14 cellular contexts compared by ENCODE assay signal in genomic region chr16:86343111-86343642, GRCh38.
DNase-seq lines count a peak whose midpoint lies in the region; ATAC-seq, FAIRE-seq and TF ChIP-seq lines count a peak whose summit lies in the region.
"Had no signal": no experiment of that assay in that cellular context is flagged by ENCODE, and none has a peak within 500 bp of the region (broad histone marks: within the 10 kb centered on the region; RNA-seq: fewer than 3 reads in every experiment).

No MANE protein-coding gene starts in this region.

- no peak overlapping the region for H3K18ac ChIP-seq in H9 (ENCODE audit: insufficient read length, low read depth, low read length)

- TF ChIP-seq CTCF in AG10803 (conservative IDR thresholded peaks at IDR 0.05; ENCODE audit: low read length) (no peak), astrocyte (IDR thresholded peaks at IDR 0.05; ENCODE audit: insufficient read depth, low read depth, low read length) (no peak), H9 (conservative IDR thresholded peaks at IDR 0.05) (no peak)

- H2BK15ac ChIP-seq in H9 (ENCODE audit: low read depth, low read length): no peak overlapping the region

- H2AK5ac ChIP-seq in H9 (ENCODE audit: insufficient read length, low read length): no peak overlapping the region

- no peaks in the 10 kb centered on the region for H3K36me3 ChIP-seq in astrocyte (ENCODE audit: insufficient read depth, low read length)

- H3K27me3 Mint-ChIP-seq in astrocyte (ENCODE audit: low read depth, unreplicated experiment): peaks cover 66% of the 10 kb centered on the region
- peaks cover 82% of the 10 kb centered on the region for H3K27me3 Mint-ChIP-seq in H9 (ENCODE audit: low read depth)
- H3K27me3 Mint-ChIP-seq in naive thymus-derived CD8-positive, alpha-beta T cell: peaks cover 29 to 99% (median 57%) of the 10 kb centered on the region in 5 donors

- POLR2A ChIA-PET in naive thymus-derived CD8-positive, alpha-beta T cell (lab: Charles Lee): no interaction called here

- H4K91ac ChIP-seq in H9 (ENCODE audit: insufficient read length, low read depth, low read length): no peak overlapping the region

- H3K36me3 Mint-ChIP-seq in astrocyte (ENCODE audit: low read depth, unreplicated experiment) (no peaks in the 10 kb centered on the region), H9 (ENCODE audit: insufficient read depth in 1 of 3, low read depth in 3 of 3) (no peaks in the 10 kb centered on the region)
- H3K36me3 Mint-ChIP-seq in naive thymus-derived CD8-positive, alpha-beta T cell: peaks cover 0 to 4% (median 0%) of the 10 kb centered on the region in 3 donors

- no peak overlapping the region for H4K5ac ChIP-seq in H9 (ENCODE audit: insufficient read length, low read depth, low read length)

- no peak overlapping the region for H2BK120ac ChIP-seq in H9 (ENCODE audit: low read depth, low read length, poor library complexity, severe bottlenecking)

- H2BK5ac ChIP-seq in H9 (ENCODE audit: insufficient read length, low read length): no peak overlapping the region

- H3K9me3 Mint-ChIP-seq in astrocyte (ENCODE audit: unreplicated experiment): peaks cover 5% of the 10 kb centered on the region
- no peaks in the 10 kb centered on the region; a peak in 1 of 5 replicates for H3K9me3 Mint-ChIP-seq in H9
- H3K9me3 Mint-ChIP-seq in naive thymus-derived CD8-positive, alpha-beta T cell: peaks cover 0 to 4% (median 0%) of the 10 kb centered on the region in 9 donors

- H3K4me3 Mint-ChIP-seq in astrocyte (ENCODE audit: unreplicated experiment) (no peak overlapping the region), H9 (peak overlapping the region in 1 of 2 experiments; percentile 21; a peak in 1 of 5 replicates)
- no peak overlapping the region for H3K4me3 Mint-ChIP-seq in naive thymus-derived CD8-positive, alpha-beta T cell
- H3K4me3 Mint-ChIP-seq: activated CD4-positive, alpha-beta memory T cell treated with anti-CD3 and anti-CD28 coated beads, Interleukin-2, amount 10 ng/mL, durations not matched to agents 7 days and 5 days had no signal

- peak overlapping the region; percentile 29 for H3K4me3 ChIP-seq in AG10803 (ENCODE audit: low read length)
- H3K4me3 ChIP-seq in astrocyte (ENCODE audit: insufficient read depth, low read depth, low read length): no peak overlapping the region

- H3K79me2 ChIP-seq in astrocyte (ENCODE audit: insufficient read depth, low read length): no peaks in the 10 kb centered on the region
- H3K79me2 ChIP-seq in H9 (ENCODE audit: insufficient read depth, low read length): no peaks in the 10 kb centered on the region

- peaks cover 1% of the 10 kb centered on the region for H3K27me3 ChIP-seq in astrocyte (ENCODE audit: insufficient read depth, low read length)
- H3K27me3 ChIP-seq in H9 (ENCODE audit: insufficient read depth, low read length): no peaks in the 10 kb centered on the region; the same call in 1 of the 2 replicates

- H3K9ac ChIP-seq in astrocyte (ENCODE audit: low read length) (peak overlapping the region; percentile 62), H9 (ENCODE audit: extremely low read depth, insufficient read length, low read length) (no peak overlapping the region)

- H3K4me2 ChIP-seq in astrocyte (ENCODE audit: low read length): peak overlapping the region; percentile 76
- H3K4me2 ChIP-seq in H9 (ENCODE audit: insufficient read depth, insufficient read length, low read length): no peak overlapping the region

- no peak overlapping the region for H2BK20ac ChIP-seq in H9 (ENCODE audit: low read depth, low read length, poor library complexity, severe bottlenecking)

- no peak overlapping the region for H3K27ac Mint-ChIP-seq in astrocyte (ENCODE audit: unreplicated experiment)
- no peak overlapping the region for H3K27ac Mint-ChIP-seq in H9
- no peak overlapping the region for H3K27ac Mint-ChIP-seq in naive thymus-derived CD8-positive, alpha-beta T cell
- H3K27ac Mint-ChIP-seq: activated CD4-positive, alpha-beta memory T cell treated with anti-CD3 and anti-CD28 coated beads, Interleukin-2, amount 10 ng/mL, durations not matched to agents 7 days and 5 days had no signal

- no CpG with 5 or more reads among the region's 24 CpGs for WGBS in H9 (ENCODE audit: extremely low coverage, insufficient read length, low lambda C conversion rate)

- H3K27ac ChIP-seq in astrocyte (ENCODE audit: low read depth, low read length) (peak overlapping the region; percentile 39), H9 (ENCODE audit: insufficient read length, low read depth, low read length) (no peak overlapping the region)
- H3K27ac ChIP-seq: C4-2B, HL-60 had no signal

- H3K23me2 ChIP-seq in H9 (ENCODE audit: insufficient read length, low read depth, low read length, poor library complexity, severe bottlenecking): no peaks in the 10 kb centered on the region

- no peak overlapping the region; the same call in 1 of the 2 replicates for H3K14ac ChIP-seq in H9 (ENCODE audit: insufficient read depth, low read length)

- peaks cover 4% of the 10 kb centered on the region for H3K4me1 Mint-ChIP-seq in astrocyte (ENCODE audit: low read depth, unreplicated experiment)
- H3K4me1 Mint-ChIP-seq in H9: peaks cover 45 to 57% of the 10 kb centered on the region in 2 experiments
- H3K4me1 Mint-ChIP-seq in naive thymus-derived CD8-positive, alpha-beta T cell: peaks cover 0 to 2% (median 0%) of the 10 kb centered on the region in 4 donors
- H3K4me1 Mint-ChIP-seq: activated CD4-positive, alpha-beta memory T cell treated with anti-CD3 and anti-CD28 coated beads, Interleukin-2, amount 10 ng/mL, durations not matched to agents 7 days and 5 days had no signal

- H3K4me1 ChIP-seq in astrocyte (ENCODE audit: insufficient read depth, low read length) (peaks cover 29% of the 10 kb centered on the region), H9 (ENCODE audit: insufficient read depth, low read length) (peaks cover 6% of the 10 kb centered on the region; the same call in 1 of the 2 replicates)

- H3K23ac ChIP-seq in H9 (ENCODE audit: insufficient read length, low read depth, low read length): no peak overlapping the region

- H3K4ac ChIP-seq in H9 (ENCODE audit: low read depth, low read length): no peak overlapping the region

- FAIRE-seq in astrocyte (lab: Jason Lieb, UNC): no peak
- FAIRE-seq: small intestine had no signal

- ATAC-seq in left ventricle myocardium superior: peak; percentile 45
- ATAC-seq in HG02798 (IDR thresholded peaks at IDR 0.05; ENCODE audit: poor library complexity, unreplicated experiment): no peak
- ATAC-seq in naive thymus-derived CD8-positive, alpha-beta T cell: no peak

- intact Hi-C loops in left ventricle myocardium superior (cut with micrococcal nuclease): no loop called here

- H2AFZ ChIP-seq in astrocyte (ENCODE audit: low read depth, low read length) (peak overlapping the region; percentile 74), H9 (ENCODE audit: low read length) (no peak overlapping the region)

- H4K20me1 ChIP-seq in astrocyte (ENCODE audit: insufficient read depth, low read length) (no peaks in the 10 kb centered on the region), H9 (ENCODE audit: control insufficient read depth, insufficient read depth, insufficient read length) (no peaks in the 10 kb centered on the region)

- no peak overlapping the region for H3T11ph ChIP-seq in H9 (ENCODE audit: low read length)

- no peak overlapping the region for H2BK12ac ChIP-seq in H9 (ENCODE audit: insufficient read length, low read depth, low read length)

- H3K79me1 ChIP-seq in H9 (ENCODE audit: insufficient read depth, low read depth, low read length, poor library complexity, severe bottlenecking): no peaks in the 10 kb centered on the region

- no peak overlapping the region for H4K8ac ChIP-seq in H9 (replicated peaks; ENCODE audit: insufficient read length, low read depth, low read length)

- DNase-seq in AG10803 (ENCODE audit: low read depth) (peak; percentile 74), astrocyte (ENCODE audit: low read depth) (peak; percentile 78), left ventricle myocardium superior (peak; percentile 35), pulmonary artery endothelial cell (ENCODE audit: low read depth, low spot score) (peak; percentile 24), H9 (no peak)
- no peak for DNase-seq in naive thymus-derived CD8-positive, alpha-beta T cell
- no peak for DNase-seq in activated CD4-positive, alpha-beta T cell treated with anti-CD3 and anti-CD28 coated beads for 4 hours
- DNase-seq: activated CD4-positive, alpha-beta memory T cell treated with anti-CD3 and anti-CD28 coated beads, Interleukin-2, amount 10 ng/mL, durations not matched to agents 7 days and 5 days; NCI-H1694 treated with DMSO at 0.1 percent for 48 hours; SHP77; small intestine had no signal

- H3K9me3 ChIP-seq in astrocyte (ENCODE audit: insufficient read depth, low read depth, low read length) (peaks cover 3% of the 10 kb centered on the region), H9 (ENCODE audit: control insufficient read depth, low read depth, low read length) (no peaks in the 10 kb centered on the region)

- no peak overlapping the region for H3K56ac ChIP-seq in H9 (ENCODE audit: insufficient read length, low read depth, low read length)

Comparison
In these comparisons a context has a peak if more than half of its experiments do, and no peak if none do; other contexts are left out.
1. DNase-seq: peak in AG10803 (single experiment), astrocyte (single experiment), left ventricle myocardium superior (single experiment) and pulmonary artery endothelial cell (single experiment); none in H9 (single experiment), naive thymus-derived CD8-positive, alpha-beta T cell (0 of 10) and activated CD4-positive, alpha-beta T cell treated with anti-CD3 and anti-CD28 coated beads for 4 hours (0 of 2).